22 cellular contexts compared by ENCODE assay signal in the genomic region with DNA sequence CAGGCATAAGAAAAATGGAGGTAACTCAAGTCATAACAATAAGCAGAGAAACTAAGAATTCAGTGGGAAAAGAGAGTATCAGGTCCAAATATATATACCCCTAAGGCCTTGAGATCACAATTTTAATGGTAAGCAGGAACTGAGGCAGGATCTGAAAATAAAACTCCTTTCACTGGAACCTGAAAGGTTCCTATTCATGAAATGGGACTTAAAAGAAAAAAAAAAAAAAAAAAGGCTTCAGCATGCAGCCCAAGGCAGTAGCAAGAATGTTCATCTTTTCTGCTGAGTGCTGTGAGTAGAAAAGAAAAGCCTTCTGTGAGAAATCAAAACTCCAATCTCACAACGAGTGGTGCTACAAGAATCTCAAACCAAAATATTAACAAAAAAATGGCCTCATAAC.
DNase-seq lines count a peak whose midpoint lies in the region; ATAC-seq and TF ChIP-seq lines count a peak whose summit lies in the region.
"Had no signal": no experiment of that assay in that cellular context is flagged by ENCODE, and none has a peak within 500 bp of the region (broad histone marks: within the 10 kb centered on the region; RNA-seq: fewer than 3 reads in every experiment).

No MANE protein-coding gene starts in this region.

- CTCF ChIA-PET in WTC11 (lab: Charles Lee), result no interaction called here

- H3K27me3 ChIP-seq in GM23338 (ENCODE audit: insufficient read depth), result no peaks in the 10 kb centered on the region
- no peaks in the 10 kb centered on the region for H3K27me3 ChIP-seq in neural progenitor cell
- H3K27me3 ChIP-seq: BE2C; BLaER1 treated with 17β-estradiol and CSF1 and Interleukin-3, amounts not matched to agents 10 nM and 100 nM had no signal

- H3K9ac ChIP-seq in neural progenitor cell, result no peak overlapping the region
- H3K9ac ChIP-seq: BLaER1 treated with 17β-estradiol and CSF1 and Interleukin-3, amounts not matched to agents 10 nM and 100 nM had no signal

- H3K4me3 Mint-ChIP-seq in GM23338 (no peak overlapping the region), WTC11 (no peak overlapping the region), neural progenitor cell (no peak overlapping the region)
- H3K4me3 Mint-ChIP-seq: CD14-positive monocyte; CD4-positive, alpha-beta T cell; CD8-positive, alpha-beta memory T cell had no signal

- H4K20me1 ChIP-seq in GM23338 (replicated peaks; ENCODE audit: insufficient read depth), result no peaks in the 10 kb centered on the region
- no peaks in the 10 kb centered on the region for H4K20me1 ChIP-seq in neural progenitor cell (ENCODE audit: low read depth)
- H4K20me1 ChIP-seq: BLaER1 treated with 17β-estradiol and CSF1 and Interleukin-3, amounts not matched to agents 10 nM and 100 nM had no signal

- POLR2A ChIA-PET in WTC11 (lab: Charles Lee), result no interaction called here

- H3K27ac Mint-ChIP-seq in GM23338 (peak overlapping the region; percentile 36; the same call in 1 of the 2 replicates), WTC11 (peak overlapping the region; percentile 90), neural progenitor cell (no peak overlapping the region)
- H3K27ac Mint-ChIP-seq: CD14-positive monocyte; CD4-positive, alpha-beta T cell; CD8-positive, alpha-beta memory T cell had no signal

- H3K27me3 Mint-ChIP-seq in GM23338 (ENCODE audit: insufficient read depth, low read depth, poor library complexity) (peaks cover 5% of the 10 kb centered on the region), WTC11 (ENCODE audit: low read depth) (no peaks in the 10 kb centered on the region; the same call in 1 of the 2 replicates), neural progenitor cell (ENCODE audit: insufficient read depth, low read depth) (peaks cover 4% of the 10 kb centered on the region)

- DNase-seq in GM23338 (ENCODE audit: low spot score) (no peak), WTC11 (ENCODE audit: low spot score) (no peak), epidermal melanocyte (ENCODE audit: insufficient read length, low spot score) (peak; percentile 35), neural progenitor cell (ENCODE audit: low spot score) (no peak), cerebellum (ENCODE audit: low spot score) (no peak), H4 (ENCODE audit: low spot score) (no peak)
- DNase-seq in activated CD4-positive, alpha-beta T cell treated with anti-CD3 and anti-CD28 coated beads for 4 hours, result no peak
- DNase-seq: 8988T; ACHN; AML-193; BE2C; Calu3; CD4-positive, alpha-beta T cell; CD8-positive, alpha-beta memory T cell; COR-L47; DMS53; DMS79 treated with DMSO at 0.1 percent for 48 hours; GF-D8; HCEC 1CT had no signal

- H3K9me3 Mint-ChIP-seq in GM23338 (peaks cover 36% of the 10 kb centered on the region), WTC11 (peaks cover 32% of the 10 kb centered on the region), neural progenitor cell (peaks cover 19% of the 10 kb centered on the region)

- H2AFZ ChIP-seq in GM23338, result no peak overlapping the region
- peak overlapping the region; percentile 29 for H2AFZ ChIP-seq in neural progenitor cell (replicated peaks)

- H3K4me2 ChIP-seq in GM23338 (no peak overlapping the region), neural progenitor cell (no peak overlapping the region)
- H3K4me2 ChIP-seq: A549; BLaER1 treated with 17β-estradiol and CSF1 and Interleukin-3, amounts not matched to agents 10 nM and 100 nM had no signal

- H3K4me1 Mint-ChIP-seq in GM23338, result peaks cover 13% of the 10 kb centered on the region
- peaks cover 25% of the 10 kb centered on the region for H3K4me1 Mint-ChIP-seq in WTC11
- H3K4me1 Mint-ChIP-seq in neural progenitor cell, result no peaks in the 10 kb centered on the region
- H3K4me1 Mint-ChIP-seq: CD14-positive monocyte; CD8-positive, alpha-beta memory T cell had no signal

- H3F3A ChIP-seq in GM23338 (replicated peaks; ENCODE audit: low read depth) (no peaks in the 10 kb centered on the region), neural progenitor cell (ENCODE audit: low read depth) (no peaks in the 10 kb centered on the region)

- H3K4me1 ChIP-seq in GM23338 (ENCODE audit: insufficient read depth) (peaks cover 17% of the 10 kb centered on the region; the same call in 1 of the 2 replicates), neural progenitor cell (no peaks in the 10 kb centered on the region)
- H3K4me1 ChIP-seq: A549; BE2C; BLaER1 treated with 17β-estradiol and CSF1 and Interleukin-3, amounts not matched to agents 10 nM and 100 nM had no signal

- H3K36me3 ChIP-seq in GM23338 (ENCODE audit: insufficient read depth), result no peaks in the 10 kb centered on the region; the same call in none of the 2 replicates
- no peaks in the 10 kb centered on the region for H3K36me3 ChIP-seq in neural progenitor cell
- H3K36me3 ChIP-seq: BE2C; BLaER1 treated with 17β-estradiol and CSF1 and Interleukin-3, amounts not matched to agents 10 nM and 100 nM had no signal

- no peaks in the 10 kb centered on the region for H3K9me2 ChIP-seq in GM23338 (ENCODE audit: insufficient read depth)

- H3K79me2 ChIP-seq in GM23338 (replicated peaks; ENCODE audit: insufficient read depth) (no peaks in the 10 kb centered on the region), neural progenitor cell (ENCODE audit: low read depth) (no peaks in the 10 kb centered on the region)

- no peak overlapping the region; the same call in 1 of the 2 replicates for H3K27ac ChIP-seq in GM23338 (ENCODE audit: low read depth)
- H3K27ac ChIP-seq in neural progenitor cell, result peak overlapping the region; percentile 33
- H3K27ac ChIP-seq: A549; BLaER1 treated with 17β-estradiol and CSF1 and Interleukin-3, amounts not matched to agents 10 nM and 100 nM had no signal

- H3K4me3 ChIP-seq in GM23338, result no peak overlapping the region
- H3K4me3 ChIP-seq in neural progenitor cell, result no peak overlapping the region
- H3K4me3 ChIP-seq: A549; BLaER1 treated with 17β-estradiol and CSF1 and Interleukin-3, amounts not matched to agents 10 nM and 100 nM had no signal

- H3K36me3 Mint-ChIP-seq in GM23338 (ENCODE audit: low read depth) (peaks cover 52% of the 10 kb centered on the region), WTC11 (peaks cover 31% of the 10 kb centered on the region), neural progenitor cell (peaks cover 6% of the 10 kb centered on the region)
- H3K36me3 Mint-ChIP-seq: CD14-positive monocyte had no signal

- TF ChIP-seq CTCF in GM23338 (conservative IDR thresholded peaks at IDR 0.05; ENCODE audit: low read depth in 2 of 2) (no peak), WTC11 (IDR thresholded peaks at IDR 0.05) (no peak), neural progenitor cell (IDR thresholded peaks at IDR 0.05) (no peak)

- H3K9me3 ChIP-seq in neural progenitor cell (ENCODE audit: low read depth), result no peaks in the 10 kb centered on the region
- H3K9me3 ChIP-seq: A549, BE2C had no signal

- ATAC-seq in GM23338 (no peak), WTC11 (no peak)
- ATAC-seq: A549 had no signal

TF ChIP-seq in GM23338, 12 proteins besides CTCF, POLR2A, EP300 and RAD21 (continues in another document):
- TF ChIP-seq NANOG (IDR thresholded peaks at IDR 0.05; ENCODE audit: borderline replicate concordance), result no peak
- no peak for TF ChIP-seq CREB1 (CRISPR knock-in tag; IDR thresholded peaks at IDR 0.05; ENCODE audit: low read depth)
- no peak for TF ChIP-seq JUNB (IDR thresholded peaks at IDR 0.05; ENCODE audit: unreplicated experiment)

TF ChIP-seq in WTC11, 78 proteins besides CTCF, POLR2A, EP300 and RAD21 (continues in another document):
- no peak for TF ChIP-seq RORB (CRISPR knock-in tag; IDR thresholded peaks at IDR 0.05)
- TF ChIP-seq, protein P1, sequence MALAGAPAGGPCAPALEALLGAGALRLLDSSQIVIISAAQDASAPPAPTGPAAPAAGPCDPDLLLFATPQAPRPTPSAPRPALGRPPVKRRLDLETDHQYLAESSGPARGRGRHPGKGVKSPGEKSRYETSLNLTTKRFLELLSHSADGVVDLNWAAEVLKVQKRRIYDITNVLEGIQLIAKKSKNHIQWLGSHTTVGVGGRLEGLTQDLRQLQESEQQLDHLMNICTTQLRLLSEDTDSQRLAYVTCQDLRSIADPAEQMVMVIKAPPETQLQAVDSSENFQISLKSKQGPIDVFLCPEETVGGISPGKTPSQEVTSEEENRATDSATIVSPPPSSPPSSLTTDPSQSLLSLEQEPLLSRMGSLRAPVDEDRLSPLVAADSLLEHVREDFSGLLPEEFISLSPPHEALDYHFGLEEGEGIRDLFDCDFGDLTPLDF (CRISPR knock-in tag; IDR thresholded peaks at IDR 0.05), result no peak
- TF ChIP-seq, protein P2, sequence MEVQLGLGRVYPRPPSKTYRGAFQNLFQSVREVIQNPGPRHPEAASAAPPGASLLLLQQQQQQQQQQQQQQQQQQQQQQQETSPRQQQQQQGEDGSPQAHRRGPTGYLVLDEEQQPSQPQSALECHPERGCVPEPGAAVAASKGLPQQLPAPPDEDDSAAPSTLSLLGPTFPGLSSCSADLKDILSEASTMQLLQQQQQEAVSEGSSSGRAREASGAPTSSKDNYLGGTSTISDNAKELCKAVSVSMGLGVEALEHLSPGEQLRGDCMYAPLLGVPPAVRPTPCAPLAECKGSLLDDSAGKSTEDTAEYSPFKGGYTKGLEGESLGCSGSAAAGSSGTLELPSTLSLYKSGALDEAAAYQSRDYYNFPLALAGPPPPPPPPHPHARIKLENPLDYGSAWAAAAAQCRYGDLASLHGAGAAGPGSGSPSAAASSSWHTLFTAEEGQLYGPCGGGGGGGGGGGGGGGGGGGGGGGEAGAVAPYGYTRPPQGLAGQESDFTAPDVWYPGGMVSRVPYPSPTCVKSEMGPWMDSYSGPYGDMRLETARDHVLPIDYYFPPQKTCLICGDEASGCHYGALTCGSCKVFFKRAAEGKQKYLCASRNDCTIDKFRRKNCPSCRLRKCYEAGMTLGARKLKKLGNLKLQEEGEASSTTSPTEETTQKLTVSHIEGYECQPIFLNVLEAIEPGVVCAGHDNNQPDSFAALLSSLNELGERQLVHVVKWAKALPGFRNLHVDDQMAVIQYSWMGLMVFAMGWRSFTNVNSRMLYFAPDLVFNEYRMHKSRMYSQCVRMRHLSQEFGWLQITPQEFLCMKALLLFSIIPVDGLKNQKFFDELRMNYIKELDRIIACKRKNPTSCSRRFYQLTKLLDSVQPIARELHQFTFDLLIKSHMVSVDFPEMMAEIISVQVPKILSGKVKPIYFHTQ (CRISPR knock-in tag; IDR thresholded peaks at IDR 0.05), result no peak
- no peak for TF ChIP-seq SOX15 (CRISPR knock-in tag; IDR thresholded peaks at IDR 0.05)
